8 cellular contexts compared by ENCODE assay signal in the genomic region with DNA sequence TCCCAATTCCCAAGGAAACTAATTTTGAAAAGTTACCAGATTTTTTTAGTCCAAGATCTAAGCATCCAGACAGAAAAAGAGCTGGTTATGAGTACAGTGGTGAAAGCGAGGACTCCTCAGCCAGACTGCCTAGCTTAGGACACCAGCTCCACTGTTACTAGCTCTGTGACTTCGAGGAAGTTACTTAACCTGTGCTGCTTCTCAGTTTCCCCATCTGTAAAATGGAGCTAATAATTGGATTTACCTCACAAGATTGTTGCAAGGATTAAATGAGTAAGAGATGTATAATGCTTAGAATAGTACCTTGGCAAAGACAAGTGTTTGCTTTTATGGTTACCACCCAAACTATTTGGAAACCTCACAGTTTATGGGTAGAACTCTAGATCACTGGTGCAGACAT. TPM values are rescaled to one million over a fixed set of nuclear protein-coding genes. Genes with fewer than 3 reads are reported as not detected.
A peak's percentile ranks its signal among the peaks of the same experiment; 100 is the strongest.
DNase-seq lines count a peak whose midpoint lies in the region; ATAC-seq and TF ChIP-seq lines count a peak whose summit lies in the region.

No MANE protein-coding gene starts in this region.

- H3K4me1 Mint-ChIP-seq in activated CD4-positive, alpha-beta T cell treated with anti-CD3 and anti-CD28 coated beads, Interleukin-2, amount 10 ng/mL, durations not matched to agents 24 days and 14 days: peaks cover 44% of the 10 kb centered on the region
- peaks cover 33% of the 10 kb centered on the region for H3K4me1 Mint-ChIP-seq in activated naive CD8-positive, alpha-beta T cell treated with anti-CD3 and anti-CD28 coated beads, Interleukin-2, amount 10 ng/mL, durations not matched to agents 7 days and 5 days

- H3K4me3 Mint-ChIP-seq in activated CD4-positive, alpha-beta T cell treated with anti-CD3 and anti-CD28 coated beads, Interleukin-2, amount 10 ng/mL, durations not matched to agents 24 days and 14 days: peak overlapping the region; percentile 95
- H3K4me3 Mint-ChIP-seq in activated naive CD8-positive, alpha-beta T cell treated with anti-CD3 and anti-CD28 coated beads, Interleukin-2, amount 10 ng/mL, durations not matched to agents 7 days and 5 days: peak overlapping the region; percentile 94

- peaks cover 48 to 72% of the 10 kb centered on the region in 2 donors for H3K4me1 ChIP-seq in thoracic aorta (ENCODE audit: control insufficient read depth in 1 of 2, low read depth in 2 of 2)

- intact Hi-C loops in activated CD4-positive, alpha-beta T cell treated with anti-CD3 and anti-CD28 coated beads, Interleukin-2, amount 10 ng/mL, durations not matched to agents 24 days and 14 days (cut with micrococcal nuclease): loop anchor here (2.0 kb wide), 2 partner anchors 153 to 567 kb away; a partner anchor contains a TSS

- H3K27ac ChIP-seq in thoracic aorta: peak overlapping the region; percentile 94 to 97

- no peak for TF ChIP-seq CTCF in thoracic aorta (IDR thresholded peaks at IDR 0.05)

- H3K27me3 ChIP-seq in thoracic aorta (replicated peaks; ENCODE audit: insufficient read depth): no peaks in the 10 kb centered on the region

- peak overlapping the region; percentile 88 for H3K4me3 ChIP-seq in thoracic aorta

- H3K27ac Mint-ChIP-seq in activated CD4-positive, alpha-beta T cell treated with anti-CD3 and anti-CD28 coated beads, Interleukin-2, amount 10 ng/mL, durations not matched to agents 24 days and 14 days: peak overlapping the region; percentile 92
- peak overlapping the region; percentile 87 for H3K27ac Mint-ChIP-seq in activated naive CD8-positive, alpha-beta T cell treated with anti-CD3 and anti-CD28 coated beads, Interleukin-2, amount 10 ng/mL, durations not matched to agents 7 days and 5 days

- no peaks in the 10 kb centered on the region for H3K36me3 ChIP-seq in thoracic aorta

- no peaks in the 10 kb centered on the region for H3K27me3 Mint-ChIP-seq in activated CD4-positive, alpha-beta T cell treated with anti-CD3 and anti-CD28 coated beads, Interleukin-2, amount 10 ng/mL, durations not matched to agents 24 days and 14 days
- H3K27me3 Mint-ChIP-seq in activated naive CD8-positive, alpha-beta T cell treated with anti-CD3 and anti-CD28 coated beads, Interleukin-2, amount 10 ng/mL, durations not matched to agents 7 days and 5 days: no peaks in the 10 kb centered on the region

- DNase-seq in activated CD4-positive, alpha-beta T cell treated with anti-CD3 and anti-CD28 coated beads, Interleukin-2, amount 10 ng/mL, durations not matched to agents 24 days and 14 days: no peak
- DNase-seq in activated CD4-positive, alpha-beta T cell treated with anti-CD3 and anti-CD28 coated beads for 48 hours: no peak
- DNase-seq in activated naive CD8-positive, alpha-beta T cell treated with anti-CD3 and anti-CD28 coated beads, Interleukin-2, amount 10 ng/mL, durations not matched to agents 7 days and 5 days: no peak
- DNase-seq in left kidney (ENCODE audit: low read depth, low spot score) (peak; percentile 15), thoracic aorta (ENCODE audit: low spot score) (no peak), erythroblast (lab: John Stamatoyannopoulos, UW) (no peak), NCI-H524 (lab: John Stamatoyannopoulos, UW) (no peak)

- H3K9me3 ChIP-seq in thoracic aorta: no peaks in the 10 kb centered on the region

- no peak for TF ChIP-seq POLR2A in erythroblast (IDR thresholded peaks at IDR 0.05; ENCODE audit: low read length)

- POLR2A ChIA-PET in activated naive CD8-positive, alpha-beta T cell treated with anti-CD3 and anti-CD28 coated beads, Interleukin-2, amount 10 ng/mL, durations not matched to agents 7 days and 5 days (lab: Charles Lee): interaction anchor here (1.2 to 2.0 kb wide), 2 partner anchors 152 to 177 kb away, joined by 3 to 10 read pairs; a partner anchor contains a TSS

- H3K9me3 Mint-ChIP-seq in activated CD4-positive, alpha-beta T cell treated with anti-CD3 and anti-CD28 coated beads, Interleukin-2, amount 10 ng/mL, durations not matched to agents 24 days and 14 days: no peaks in the 10 kb centered on the region
- no peaks in the 10 kb centered on the region for H3K9me3 Mint-ChIP-seq in activated naive CD8-positive, alpha-beta T cell treated with anti-CD3 and anti-CD28 coated beads, Interleukin-2, amount 10 ng/mL, durations not matched to agents 7 days and 5 days

- H3K36me3 Mint-ChIP-seq in activated CD4-positive, alpha-beta T cell treated with anti-CD3 and anti-CD28 coated beads, Interleukin-2, amount 10 ng/mL, durations not matched to agents 24 days and 14 days (ENCODE audit: low read depth): peaks cover 5% of the 10 kb centered on the region
- H3K36me3 Mint-ChIP-seq in activated naive CD8-positive, alpha-beta T cell treated with anti-CD3 and anti-CD28 coated beads, Interleukin-2, amount 10 ng/mL, durations not matched to agents 7 days and 5 days: peaks cover 2% of the 10 kb centered on the region

- no peak for ATAC-seq in activated naive CD8-positive, alpha-beta T cell treated with anti-CD3 and anti-CD28 coated beads, Interleukin-2, amount 10 ng/mL, durations not matched to agents 7 days and 5 days (ENCODE audit: low read depth)
- ATAC-seq in thoracic aorta (ENCODE audit: insufficient number of reproducible peaks, low FRiP score, low read depth) (no peak), GM19463 (IDR thresholded peaks at IDR 0.05; ENCODE audit: unreplicated experiment) (no peak)

RNA-seq across cellular contexts. Expression of a gene that starts 1.1 kb away (rescaled TPM):
- total RNA-seq in activated CD4-positive, alpha-beta T cell treated with anti-CD3 and anti-CD28 coated beads, Interleukin-2, amount 10 ng/mL, durations not matched to agents 24 days and 14 days: 38.1 and 38.9 TPM in 2 replicates
- 10 to 100 TPM; 31.5 to 36.3 TPM for total RNA-seq in activated naive CD8-positive, alpha-beta T cell treated with anti-CD3 and anti-CD28 coated beads, Interleukin-2, amount 10 ng/mL, durations not matched to agents 7 days and 5 days
- total RNA-seq in thoracic aorta: 10 to 100 TPM; 15.4 to 25.0 TPM

RNA-seq across cellular contexts. Expression of a gene that starts 24.1 kb away (rescaled TPM):
- total RNA-seq in activated CD4-positive, alpha-beta T cell treated with anti-CD3 and anti-CD28 coated beads, Interleukin-2, amount 10 ng/mL, durations not matched to agents 24 days and 14 days: not detected in 2 replicates
- total RNA-seq in activated naive CD8-positive, alpha-beta T cell treated with anti-CD3 and anti-CD28 coated beads, Interleukin-2, amount 10 ng/mL, durations not matched to agents 7 days and 5 days: not detected
- total RNA-seq in thoracic aorta: under 1 TPM in 1 of 2 donors, not detected in 1; 0.92 TPM

RNA-seq across cellular contexts. Expression of a gene that starts 41.1 kb away (rescaled TPM):
- not detected in 2 replicates for total RNA-seq in activated CD4-positive, alpha-beta T cell treated with anti-CD3 and anti-CD28 coated beads, Interleukin-2, amount 10 ng/mL, durations not matched to agents 24 days and 14 days
- under 1 TPM; 0.03 to 0.06 TPM for total RNA-seq in activated naive CD8-positive, alpha-beta T cell treated with anti-CD3 and anti-CD28 coated beads, Interleukin-2, amount 10 ng/mL, durations not matched to agents 7 days and 5 days
- 10 to 100 TPM; 16.0 to 20.0 TPM for total RNA-seq in thoracic aorta

Comparison
In these comparisons a context has a peak if more than half of its experiments do, and no peak if none do; other contexts are left out.
1. RNA of a gene that starts 41.1 kb away (total RNA-seq): 16.0 to 20.0 TPM in thoracic aorta; 0.03 to 0.06 TPM in activated naive CD8-positive, alpha-beta T cell treated with anti-CD3 and anti-CD28 coated beads, Interleukin-2, amount 10 ng/mL, durations not matched to agents 7 days and 5 days and not detected in activated CD4-positive, alpha-beta T cell treated with anti-CD3 and anti-CD28 coated beads, Interleukin-2, amount 10 ng/mL, durations not matched to agents 24 days and 14 days; every median in the first group is over 10 times any median in the second.